In the genomic region with DNA sequence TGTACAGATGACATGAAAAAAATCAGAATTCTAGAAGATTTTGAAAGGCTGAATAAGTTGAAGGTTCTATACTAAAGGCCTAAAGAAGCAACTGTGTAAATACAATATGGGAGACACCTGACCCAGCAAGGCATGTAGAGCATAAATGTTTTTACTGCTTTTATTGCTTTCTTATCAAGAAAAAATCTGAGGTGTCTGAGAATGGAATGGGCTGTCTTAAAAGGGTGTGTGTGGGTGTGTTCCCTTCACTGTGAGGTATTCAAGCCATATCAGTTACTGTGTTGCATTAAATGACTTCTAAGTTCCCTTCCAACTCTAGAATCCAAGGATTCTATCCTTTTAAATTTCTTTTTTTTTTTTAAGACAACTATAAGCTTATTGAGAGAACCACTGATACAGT, we compare ENCODE assay signal across 22 cellular contexts. TPM values are rescaled to one million over a fixed set of nuclear protein-coding genes. Genes with fewer than 3 reads are reported as not detected.
DNase-seq lines count a peak whose midpoint lies in the region; ATAC-seq and TF ChIP-seq lines count a peak whose summit lies in the region.
"Had no signal": no experiment of that assay in that cellular context is flagged by ENCODE, and none has a peak within 500 bp of the region (broad histone marks: within the 10 kb centered on the region; RNA-seq: fewer than 3 reads in every experiment).

No MANE protein-coding gene starts in this region.

- TF ChIP-seq POLR2A in GM18505 (IDR thresholded peaks at IDR 0.05; ENCODE audit: borderline replicate concordance, extremely low read depth, insufficient read depth, insufficient read length), result no peak

- no peaks in the 10 kb centered on the region for H3K9me3 Mint-ChIP-seq in stimulated activated naive CD8-positive, alpha-beta T cell treated with anti-CD3 and anti-CD28 coated beads, Interleukin-15, Interleukin-2, amounts not matched to agents 100 ng/mL and 50 ng/mL, for 24 hours
- H3K9me3 Mint-ChIP-seq in naive B cell (no peaks in the 10 kb centered on the region), type B pancreatic cell (no peaks in the 10 kb centered on the region)
- H3K9me3 Mint-ChIP-seq: activated CD8-positive, alpha-beta T cell treated with anti-CD3 and anti-CD28 coated beads for 36 hours; dendritic cell treated with granulocyte-macrophage colony-stimulating factor and Interleukin-4, amounts not matched to agents 40 ng/mL and 50 ng/mL, for 4 days; nephron progenitor cell; WTC11 had no signal

- no peaks in the 10 kb centered on the region for H3K27me3 Mint-ChIP-seq in stimulated activated naive CD8-positive, alpha-beta T cell treated with anti-CD3 and anti-CD28 coated beads, Interleukin-15, Interleukin-2, amounts not matched to agents 100 ng/mL and 50 ng/mL, for 24 hours
- H3K27me3 Mint-ChIP-seq in T-helper 17 cell (no peaks in the 10 kb centered on the region), naive B cell (no peaks in the 10 kb centered on the region), type B pancreatic cell (peaks cover 3% of the 10 kb centered on the region)
- H3K27me3 Mint-ChIP-seq: activated CD8-positive, alpha-beta T cell treated with anti-CD3 and anti-CD28 coated beads for 36 hours; CD4-positive, alpha-beta memory T cell; dendritic cell treated with granulocyte-macrophage colony-stimulating factor and Interleukin-4, amounts not matched to agents 40 ng/mL and 50 ng/mL, for 4 days had no signal

- ATAC-seq in stimulated activated naive CD8-positive, alpha-beta T cell treated with anti-CD3 and anti-CD28 coated beads, Interleukin-15, Interleukin-2, amounts not matched to agents 100 U/mL and 50 U/mL, for 24 hours, result no peak
- ATAC-seq in T-helper 17 cell (no peak), naive B cell (ENCODE audit: low read depth in 2 of 2) (no peak), GM18505 (IDR thresholded peaks at IDR 0.05; ENCODE audit: unreplicated experiment) (no peak), HG03039 (IDR thresholded peaks at IDR 0.05; ENCODE audit: unreplicated experiment) (no peak)
- ATAC-seq: WTC11 had no signal

- H3K27ac Mint-ChIP-seq in stimulated activated naive CD8-positive, alpha-beta T cell treated with anti-CD3 and anti-CD28 coated beads, Interleukin-15, Interleukin-2, amounts not matched to agents 100 ng/mL and 50 ng/mL, for 24 hours, result peak overlapping the region; percentile 29
- H3K27ac Mint-ChIP-seq in T-helper 17 cell (peak overlapping the region; percentile 32), naive B cell (peak overlapping the region in 5 of 6 donors; percentile 84 to 98 (median 92)), type B pancreatic cell (peak overlapping the region; percentile 73)
- H3K27ac Mint-ChIP-seq: dendritic cell treated with granulocyte-macrophage colony-stimulating factor and Interleukin-4, amounts not matched to agents 40 ng/mL and 50 ng/mL, for 4 days; nephron progenitor cell; WTC11 had no signal

- H3K36me3 Mint-ChIP-seq in stimulated activated naive CD8-positive, alpha-beta T cell treated with anti-CD3 and anti-CD28 coated beads, Interleukin-15, Interleukin-2, amounts not matched to agents 100 ng/mL and 50 ng/mL, for 24 hours (ENCODE audit: low read depth), result peaks cover 13% of the 10 kb centered on the region
- H3K36me3 Mint-ChIP-seq in T-helper 17 cell (ENCODE audit: low read depth), result no peaks in the 10 kb centered on the region
- H3K36me3 Mint-ChIP-seq in naive B cell, result peaks cover 0 to 5% of the 10 kb centered on the region in 2 donors
- H3K36me3 Mint-ChIP-seq in type B pancreatic cell, result no peaks in the 10 kb centered on the region
- H3K36me3 Mint-ChIP-seq: WTC11 had no signal

- no peak overlapping the region for H3K4me3 Mint-ChIP-seq in stimulated activated naive CD8-positive, alpha-beta T cell treated with anti-CD3 and anti-CD28 coated beads, Interleukin-15, Interleukin-2, amounts not matched to agents 100 ng/mL and 50 ng/mL, for 24 hours
- H3K4me3 Mint-ChIP-seq in T-helper 17 cell (no peak overlapping the region), naive B cell (peak overlapping the region in 5 of 8 donors; percentile 34 to 80 (median 55)), type B pancreatic cell (no peak overlapping the region)
- H3K4me3 Mint-ChIP-seq: dendritic cell treated with granulocyte-macrophage colony-stimulating factor and Interleukin-4, amounts not matched to agents 40 ng/mL and 50 ng/mL, for 4 days; nephron progenitor cell; WTC11 had no signal

- DNase-seq in stimulated activated naive CD8-positive, alpha-beta T cell treated with anti-CD3 and anti-CD28 coated beads, Interleukin-15, Interleukin-2, amounts not matched to agents 100 U/mL and 50 U/mL, for 24 hours, result no peak
- DNase-seq in T-helper 17 cell (no peak), naive B cell (no peak), type B pancreatic cell (ENCODE audit: extremely low spot score, unreplicated experiment) (no peak), GM19240 (ENCODE audit: insufficient read length, low spot score) (no peak)
- DNase-seq: activated CD8-positive, alpha-beta T cell treated with anti-CD3 and anti-CD28 coated beads for 36 hours; activated T-cell treated with anti-CD3 and anti-CD28 coated beads, Interleukin-2, amount 50 U/mL, for 48 hours; CD4-positive, alpha-beta memory T cell; DMS79; islet precursor cell; mammary epithelial cell; MG63; nephron progenitor cell had no signal

- no peak for TF ChIP-seq CTCF in type B pancreatic cell (conservative IDR thresholded peaks at IDR 0.05)

- no peaks in the 10 kb centered on the region for H3K9me3 ChIP-seq in T-helper 17 cell (ENCODE audit: control insufficient read depth, low read length, poor library complexity, severe bottlenecking)
- H3K9me3 ChIP-seq: breast epithelium, MG63, SJSA1, thoracic aorta had no signal

- peaks cover 97% of the 10 kb centered on the region for H3K4me1 Mint-ChIP-seq in stimulated activated naive CD8-positive, alpha-beta T cell treated with anti-CD3 and anti-CD28 coated beads, Interleukin-15, Interleukin-2, amounts not matched to agents 100 ng/mL and 50 ng/mL, for 24 hours (ENCODE audit: low read depth)
- peaks cover 54% of the 10 kb centered on the region for H3K4me1 Mint-ChIP-seq in T-helper 17 cell
- H3K4me1 Mint-ChIP-seq in naive B cell, result peaks cover 81 to 97% (median 97%) of the 10 kb centered on the region in 3 donors
- H3K4me1 Mint-ChIP-seq in type B pancreatic cell (ENCODE audit: unreplicated experiment), result peaks cover 7% of the 10 kb centered on the region

RNA-seq across cellular contexts. Expression of a gene that starts 15.8 kb away (rescaled TPM):
- total RNA-seq in T-helper 17 cell (10 to 100 TPM; 43.3 to 59.2 TPM), type B pancreatic cell (ENCODE audit: low replicate concordance) (10.3 and 11.6 TPM in 2 replicates)
- polyA plus RNA-seq in naive B cell (ENCODE audit: low read depth in 6 of 6), result 10 to 100 TPM; 16.7 to 31.0 (median 22.2) TPM
- polyA plus RNA-seq: smooth muscle cell had no signal

Comparison
In these comparisons a context has a peak if more than half of its experiments do, and no peak if none do; other contexts are left out.
1. H3K27ac Mint-ChIP-seq: peak in every context shown above with its lines; median percentile 92 in naive B cell; 73 in type B pancreatic cell; 32 in T-helper 17 cell; 29 in stimulated activated naive CD8-positive, alpha-beta T cell treated with anti-CD3 and anti-CD28 coated beads, Interleukin-15, Interleukin-2, amounts not matched to agents 100 ng/mL and 50 ng/mL, for 24 hours.
2. H3K4me3 Mint-ChIP-seq: peak in naive B cell (5 of 8); none in stimulated activated naive CD8-positive, alpha-beta T cell treated with anti-CD3 and anti-CD28 coated beads, Interleukin-15, Interleukin-2, amounts not matched to agents 100 ng/mL and 50 ng/mL, for 24 hours (single experiment), T-helper 17 cell (single experiment) and type B pancreatic cell (single experiment).